ENCODE assay signal across 11 cellular contexts in genomic region chr12:50927356-50927755, GRCh38. TPM values are rescaled to one million over a fixed set of nuclear protein-coding genes. Genes with fewer than 3 reads are reported as not detected.
DNase-seq lines count a peak whose midpoint lies in the region; ATAC-seq and TF ChIP-seq lines count a peak whose summit lies in the region.
"Had no signal": no experiment of that assay in that cellular context is flagged by ENCODE, and none has a peak within 500 bp of the region (broad histone marks: within the 10 kb centered on the region; RNA-seq: fewer than 3 reads in every experiment).

No MANE protein-coding gene starts in this region.

- peak overlapping the region; percentile 34; the same call in 1 of the 2 replicates for H3K4me3 ChIP-seq in HUES6 (ENCODE audit: low read depth, low read length)
- H3K4me3 ChIP-seq in breast epithelium, result peak overlapping the region; percentile 82 to 88 (median 87)
- H3K4me3 ChIP-seq in mesodermal cell (ENCODE audit: extremely low read depth, insufficient read depth, low read length, poor library complexity, severe bottlenecking), result peak overlapping the region; percentile 47

- intact Hi-C loops in breast epithelium (cut with DNase I; ENCODE audit: low total_unique reads), result no loop called here

- no peak for TF ChIP-seq CTCF in breast epithelium (IDR thresholded peaks at IDR 0.05)

- no peak overlapping the region for H3K9ac ChIP-seq in HUES6 (ENCODE audit: low read length)

- TF ChIP-seq POLR2A in breast epithelium (IDR thresholded peaks at IDR 0.05), result no peak

- no peak for DNase-seq in breast epithelium (ENCODE audit: low spot score in 2 of 2)
- DNase-seq in middle frontal gyrus (ENCODE audit: extremely low spot score, low spot score), result no peak
- no peak for DNase-seq in DMS 273 (lab: John Stamatoyannopoulos, UW; ENCODE audit: unreplicated experiment)
- no peak for DNase-seq in NCI-H1417 treated with DMSO at 0.1 percent for 48 hours (lab: John Stamatoyannopoulos, UW)
- DNase-seq: activated CD4-positive, alpha-beta T cell treated with anti-CD3 and anti-CD28 coated beads for 1 hour; brain microvascular endothelial cell had no signal

- WGBS in mesodermal cell (ENCODE audit: insufficient coverage in 2 of 2), 2 experiments, result 88 to 92% methylated on average over 2 of the region's 2 CpGs

- H3K9me3 ChIP-seq in HUES6 (ENCODE audit: control insufficient read depth, insufficient read depth, low read depth, low read length), result no peaks in the 10 kb centered on the region
- no peaks in the 10 kb centered on the region for H3K9me3 ChIP-seq in breast epithelium
- H3K9me3 ChIP-seq in mesodermal cell (ENCODE audit: control insufficient read depth, low read length), result no peaks in the 10 kb centered on the region

- H3K36me3 ChIP-seq in HUES6 (ENCODE audit: control insufficient read depth, insufficient read depth, low read length) (no peaks in the 10 kb centered on the region), breast epithelium (no peaks in the 10 kb centered on the region), mesodermal cell (ENCODE audit: control insufficient read depth, insufficient read depth, low read length) (peaks cover 14% of the 10 kb centered on the region)
- H3K36me3 ChIP-seq: brain microvascular endothelial cell had no signal

- H3K4me1 ChIP-seq in HUES6 (ENCODE audit: control insufficient read depth, insufficient read depth, low read length), result peaks cover 44% of the 10 kb centered on the region
- H3K4me1 ChIP-seq in breast epithelium, result peaks cover 0 to 3% of the 10 kb centered on the region in 2 donors
- peaks cover 29% of the 10 kb centered on the region for H3K4me1 ChIP-seq in mesodermal cell (ENCODE audit: control insufficient read depth, insufficient read depth, low read length, poor library complexity, severe bottlenecking)

- ATAC-seq in HG03095 (IDR thresholded peaks at IDR 0.05; ENCODE audit: unreplicated experiment), result no peak

- H3K27ac ChIP-seq in HUES6 (ENCODE audit: low read depth, low read length) (no peak overlapping the region), breast epithelium (peak overlapping the region; percentile 35 to 60), mesodermal cell (ENCODE audit: low read depth, low read length, severe bottlenecking) (no peak overlapping the region), temporal lobe (ENCODE audit: low read depth, low read length) (peak overlapping the region; percentile 12)
- H3K27ac ChIP-seq: brain microvascular endothelial cell had no signal

- H3K27me3 ChIP-seq in HUES6 (ENCODE audit: control insufficient read depth, insufficient read depth, low read length) (no peaks in the 10 kb centered on the region), breast epithelium (no peaks in the 10 kb centered on the region)
- H3K27me3 ChIP-seq: brain microvascular endothelial cell had no signal

RNA-seq across cellular contexts. Expression of gene HIGD1C, which starts 25.0 kb away (rescaled TPM):
- total RNA-seq in breast epithelium (not detected), temporal lobe (not detected)
- polyA plus RNA-seq in mesodermal cell (2013, experiment 1 of 2), result not detected
- not detected for polyA plus RNA-seq in mesodermal cell (2013, experiment 2 of 2)
- total RNA-seq: left colon had no signal

Comparison
In these comparisons a context has a peak if more than half of its experiments do, and no peak if none do; other contexts are left out.
1. H3K27ac ChIP-seq: peak in breast epithelium (2 of 2) and temporal lobe (single experiment); none in HUES6 (single experiment) and mesodermal cell (single experiment).
2. H3K4me3 ChIP-seq: peak in every context shown above with its lines; median percentile 87 in breast epithelium; 47 in mesodermal cell; 34 in HUES6.